1 cellular context compared by ENCODE assay signal in the genomic region with DNA sequence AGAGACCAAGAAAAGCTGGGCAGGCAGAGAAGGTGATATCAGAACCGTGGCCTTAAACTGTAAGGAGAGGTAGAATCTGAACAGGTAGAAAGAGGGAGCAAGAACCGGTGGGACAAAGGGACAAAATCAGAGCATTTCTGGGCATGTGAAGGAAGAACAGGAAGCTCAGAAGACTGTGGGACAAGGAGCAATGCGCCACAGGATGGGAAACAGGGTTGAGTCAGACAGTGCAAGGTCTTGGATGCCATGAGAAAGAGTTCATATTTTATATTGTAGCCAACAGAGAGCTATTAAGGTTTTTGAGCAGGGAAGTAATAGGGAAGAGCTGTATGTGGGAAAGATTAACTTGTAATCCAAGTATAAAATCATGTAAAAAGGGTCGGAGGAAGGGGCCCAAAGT.
TF ChIP-seq lines count a peak whose summit lies in the region.

No MANE protein-coding gene starts in this region.

TF ChIP-seq in HepG2, 621 proteins besides CTCF, POLR2A, EP300 and RAD21 (continued from another document):
- no peak for TF ChIP-seq ZNF275 (CRISPR knock-in tag; IDR thresholded peaks at IDR 0.05; ENCODE audit: borderline replicate concordance)
